17 cellular contexts compared by ENCODE assay signal in the genomic region with DNA sequence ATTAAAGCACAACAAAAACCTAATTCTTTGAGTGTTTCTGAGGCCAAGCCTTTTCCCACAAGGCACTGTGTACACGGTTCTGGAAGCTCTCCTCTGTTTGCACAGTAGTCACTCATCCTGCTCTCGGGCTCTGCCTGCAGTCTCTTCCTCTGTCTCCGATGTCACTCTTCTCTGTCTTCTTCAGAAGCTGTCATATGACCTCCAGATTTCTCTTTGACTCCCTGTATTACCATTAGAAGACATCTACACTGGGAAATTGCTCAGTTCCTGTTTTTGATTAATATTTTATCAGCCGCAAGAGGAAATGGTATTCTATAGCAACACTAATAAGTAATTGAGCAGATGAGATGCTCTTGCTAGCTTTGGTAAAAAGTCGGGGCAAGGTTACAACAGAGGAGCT.
A peak's percentile ranks its signal among the peaks of the same experiment; 100 is the strongest.
DNase-seq lines count a peak whose midpoint lies in the region; ATAC-seq, FAIRE-seq and TF ChIP-seq lines count a peak whose summit lies in the region.
"Had no signal": no experiment of that assay in that cellular context is flagged by ENCODE, and none has a peak within 500 bp of the region (broad histone marks: within the 10 kb centered on the region; RNA-seq: fewer than 3 reads in every experiment).

No MANE protein-coding gene starts in this region.

- no peaks in the 10 kb centered on the region for H3K27me3 ChIP-seq in vagina
- H3K27me3 ChIP-seq: right lobe of liver had no signal

- no peaks in the 10 kb centered on the region for H3K36me3 Mint-ChIP-seq in glutamatergic neuron (ENCODE audit: unreplicated experiment)

- peak; percentile 78 for ATAC-seq in GM21528 (IDR thresholded peaks at IDR 0.05; ENCODE audit: low FRiP score, unreplicated experiment)
- ATAC-seq in HG03457 (IDR thresholded peaks at IDR 0.05; ENCODE audit: unreplicated experiment), result peak; percentile 98
- no peak for ATAC-seq in GM19328 (IDR thresholded peaks at IDR 0.05; ENCODE audit: unreplicated experiment)
- ATAC-seq in omental fat pad (ENCODE audit: low FRiP score), result no peak
- ATAC-seq: activated CD8-positive, alpha-beta T cell treated with anti-CD3 and anti-CD28 coated beads for 36 hours had no signal

- peaks cover 12% of the 10 kb centered on the region for H3K4me1 ChIP-seq in vagina
- H3K4me1 ChIP-seq: right lobe of liver had no signal

- H3K27ac Mint-ChIP-seq in glutamatergic neuron (ENCODE audit: unreplicated experiment), result peak overlapping the region; percentile 20
- H3K27ac Mint-ChIP-seq: activated CD8-positive, alpha-beta T cell treated with anti-CD3 and anti-CD28 coated beads for 36 hours; H9 had no signal

- H3K27ac ChIP-seq in vagina, result no peak overlapping the region
- H3K27ac ChIP-seq: right lobe of liver had no signal

- intact Hi-C loops in vagina (cut with DNase I), result no loop called here

- no peaks in the 10 kb centered on the region for H3K36me3 ChIP-seq in vagina
- H3K36me3 ChIP-seq: right lobe of liver had no signal

- DNase-seq in GM19239 (ENCODE audit: insufficient read length, low spot score), result peak; percentile 12
- no peak for DNase-seq in glutamatergic neuron
- DNase-seq in vagina (ENCODE audit: extremely low spot score in 2 of 2), result no peak
- no peak for DNase-seq in RKO (ENCODE audit: low spot score)
- no peak for DNase-seq in omental fat pad (ENCODE audit: low spot score)
- DNase-seq: activated CD8-positive, alpha-beta T cell treated with anti-CD3 and anti-CD28 coated beads for 36 hours; amygdala; C1 segment of cervical spinal cord; foreskin melanocyte; H9; NCI-H2171 treated with DMSO at 0.1 percent for 48 hours; right lobe of liver; SK-N-SH; stimulated activated CD4-positive, alpha-beta T cell treated with anti-CD3 and anti-CD28 coated beads, Interleukin-1b, Interleukin-23, amount 100 ng/mL, for 48 hours had no signal

- H3K9me3 ChIP-seq in vagina, result no peaks in the 10 kb centered on the region
- H3K9me3 ChIP-seq: right lobe of liver, SK-N-SH had no signal

- no peaks in the 10 kb centered on the region for H3K27me3 Mint-ChIP-seq in glutamatergic neuron (ENCODE audit: unreplicated experiment)
- H3K27me3 Mint-ChIP-seq: activated CD8-positive, alpha-beta T cell treated with anti-CD3 and anti-CD28 coated beads for 36 hours had no signal

- no peak for TF ChIP-seq POLR2A in vagina (IDR thresholded peaks at IDR 0.05)

- no peak for FAIRE-seq in GM19239 (lab: Jason Lieb, UNC)

- H3K4me1 Mint-ChIP-seq in glutamatergic neuron (ENCODE audit: low read depth, unreplicated experiment), result peaks cover 21% of the 10 kb centered on the region
- H3K4me1 Mint-ChIP-seq: H9 had no signal

- peaks cover 1% of the 10 kb centered on the region for H3K9me3 Mint-ChIP-seq in glutamatergic neuron (ENCODE audit: unreplicated experiment)
- H3K9me3 Mint-ChIP-seq: activated CD8-positive, alpha-beta T cell treated with anti-CD3 and anti-CD28 coated beads for 36 hours; H9 had no signal

- TF ChIP-seq CTCF in glutamatergic neuron (IDR thresholded peaks at IDR 0.05; ENCODE audit: partially characterized antibody, unreplicated experiment), result no peak
- TF ChIP-seq CTCF in vagina (IDR thresholded peaks at IDR 0.05), result no peak
- no peak for TF ChIP-seq CTCF in omental fat pad (IDR thresholded peaks at IDR 0.05)

- no peak overlapping the region for H3K4me3 Mint-ChIP-seq in glutamatergic neuron (ENCODE audit: unreplicated experiment)
- H3K4me3 Mint-ChIP-seq: activated CD8-positive, alpha-beta T cell treated with anti-CD3 and anti-CD28 coated beads for 36 hours; H9 had no signal

- H3K4me3 ChIP-seq in vagina, result no peak overlapping the region
- H3K4me3 ChIP-seq: right lobe of liver had no signal

Comparison
In these comparisons a context has a peak if more than half of its experiments do, and no peak if none do; other contexts are left out.
1. ATAC-seq: peak in GM21528 (single experiment) and HG03457 (single experiment); none in GM19328 (single experiment) and omental fat pad (single experiment).